ENCODE assay signal across 1 cellular context in the genomic region with DNA sequence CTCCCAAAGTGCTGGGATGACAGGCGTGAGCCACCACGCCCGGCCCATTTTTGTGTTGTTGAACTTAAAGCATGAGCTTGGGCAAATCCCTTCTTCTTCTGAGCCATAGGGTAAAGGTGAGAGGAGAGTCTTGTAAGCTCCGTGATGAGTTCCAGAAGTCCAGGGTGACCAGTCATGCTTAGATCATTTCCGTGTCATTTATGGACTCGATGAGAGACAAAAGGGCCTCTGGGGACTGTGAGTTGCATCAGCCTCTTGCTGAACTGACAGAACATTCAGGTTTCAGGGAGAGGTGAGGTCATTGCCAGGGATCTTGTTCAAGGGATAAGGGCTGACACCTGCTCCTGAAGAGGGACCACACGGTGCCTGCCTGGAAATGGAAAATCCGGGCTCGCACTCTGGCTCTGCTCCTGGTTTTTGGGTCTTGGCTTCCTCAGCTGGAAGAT.
TF ChIP-seq lines count a peak whose summit lies in the region.

No MANE protein-coding gene starts in this region.

TF ChIP-seq in HepG2, 621 proteins besides CTCF, POLR2A, EP300 and RAD21 (continued from another document and continues in another):
- TF ChIP-seq, protein P1, sequence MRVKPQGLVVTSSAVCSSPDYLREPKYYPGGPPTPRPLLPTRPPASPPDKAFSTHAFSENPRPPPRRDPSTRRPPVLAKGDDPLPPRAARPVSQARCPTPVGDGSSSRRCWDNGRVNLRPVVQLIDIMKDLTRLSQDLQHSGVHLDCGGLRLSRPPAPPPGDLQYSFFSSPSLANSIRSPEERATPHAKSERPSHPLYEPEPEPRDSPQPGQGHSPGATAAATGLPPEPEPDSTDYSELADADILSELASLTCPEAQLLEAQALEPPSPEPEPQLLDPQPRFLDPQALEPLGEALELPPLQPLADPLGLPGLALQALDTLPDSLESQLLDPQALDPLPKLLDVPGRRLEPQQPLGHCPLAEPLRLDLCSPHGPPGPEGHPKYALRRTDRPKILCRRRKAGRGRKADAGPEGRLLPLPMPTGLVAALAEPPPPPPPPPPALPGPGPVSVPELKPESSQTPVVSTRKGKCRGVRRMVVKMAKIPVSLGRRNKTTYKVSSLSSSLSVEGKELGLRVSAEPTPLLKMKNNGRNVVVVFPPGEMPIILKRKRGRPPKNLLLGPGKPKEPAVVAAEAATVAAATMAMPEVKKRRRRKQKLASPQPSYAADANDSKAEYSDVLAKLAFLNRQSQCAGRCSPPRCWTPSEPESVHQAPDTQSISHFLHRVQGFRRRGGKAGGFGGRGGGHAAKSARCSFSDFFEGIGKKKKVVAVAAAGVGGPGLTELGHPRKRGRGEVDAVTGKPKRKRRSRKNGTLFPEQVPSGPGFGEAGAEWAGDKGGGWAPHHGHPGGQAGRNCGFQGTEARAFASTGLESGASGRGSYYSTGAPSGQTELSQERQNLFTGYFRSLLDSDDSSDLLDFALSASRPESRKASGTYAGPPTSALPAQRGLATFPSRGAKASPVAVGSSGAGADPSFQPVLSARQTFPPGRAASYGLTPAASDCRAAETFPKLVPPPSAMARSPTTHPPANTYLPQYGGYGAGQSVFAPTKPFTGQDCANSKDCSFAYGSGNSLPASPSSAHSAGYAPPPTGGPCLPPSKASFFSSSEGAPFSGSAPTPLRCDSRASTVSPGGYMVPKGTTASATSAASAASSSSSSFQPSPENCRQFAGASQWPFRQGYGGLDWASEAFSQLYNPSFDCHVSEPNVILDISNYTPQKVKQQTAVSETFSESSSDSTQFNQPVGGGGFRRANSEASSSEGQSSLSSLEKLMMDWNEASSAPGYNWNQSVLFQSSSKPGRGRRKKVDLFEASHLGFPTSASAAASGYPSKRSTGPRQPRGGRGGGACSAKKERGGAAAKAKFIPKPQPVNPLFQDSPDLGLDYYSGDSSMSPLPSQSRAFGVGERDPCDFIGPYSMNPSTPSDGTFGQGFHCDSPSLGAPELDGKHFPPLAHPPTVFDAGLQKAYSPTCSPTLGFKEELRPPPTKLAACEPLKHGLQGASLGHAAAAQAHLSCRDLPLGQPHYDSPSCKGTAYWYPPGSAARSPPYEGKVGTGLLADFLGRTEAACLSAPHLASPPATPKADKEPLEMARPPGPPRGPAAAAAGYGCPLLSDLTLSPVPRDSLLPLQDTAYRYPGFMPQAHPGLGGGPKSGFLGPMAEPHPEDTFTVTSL (CRISPR knock-in tag; IDR thresholded peaks at IDR 0.05; ENCODE audit: borderline replicate concordance): no peak
- no peak for TF ChIP-seq LCORL (IDR thresholded peaks at IDR 0.05)
- TF ChIP-seq LCORL (CRISPR knock-in tag; IDR thresholded peaks at IDR 0.05): no peak
- TF ChIP-seq MEIS2 (CRISPR knock-in tag; IDR thresholded peaks at IDR 0.05): no peak
- TF ChIP-seq MBNL3 (CRISPR knock-in tag; conservative IDR thresholded peaks at IDR 0.05): no peak
- no peak for TF ChIP-seq GTF2F1 (IDR thresholded peaks at IDR 0.05; ENCODE audit: low read length)
- TF ChIP-seq ZNF496 (CRISPR knock-in tag; IDR thresholded peaks at IDR 0.05; ENCODE audit: insufficient replicate concordance): no peak
- TF ChIP-seq ZKSCAN8 (CRISPR knock-in tag; IDR thresholded peaks at IDR 0.05; ENCODE audit: borderline replicate concordance): no peak
- TF ChIP-seq ZNF230 (CRISPR knock-in tag; IDR thresholded peaks at IDR 0.05): no peak
- TF ChIP-seq, protein P2, sequence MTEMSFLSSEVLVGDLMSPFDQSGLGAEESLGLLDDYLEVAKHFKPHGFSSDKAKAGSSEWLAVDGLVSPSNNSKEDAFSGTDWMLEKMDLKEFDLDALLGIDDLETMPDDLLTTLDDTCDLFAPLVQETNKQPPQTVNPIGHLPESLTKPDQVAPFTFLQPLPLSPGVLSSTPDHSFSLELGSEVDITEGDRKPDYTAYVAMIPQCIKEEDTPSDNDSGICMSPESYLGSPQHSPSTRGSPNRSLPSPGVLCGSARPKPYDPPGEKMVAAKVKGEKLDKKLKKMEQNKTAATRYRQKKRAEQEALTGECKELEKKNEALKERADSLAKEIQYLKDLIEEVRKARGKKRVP (CRISPR knock-in tag; IDR thresholded peaks at IDR 0.05): peak in 1 of 2 experiments; percentile 98; a peak in 3 of 4 replicates
- peak; percentile 79 for TF ChIP-seq ATF7 (IDR thresholded peaks at IDR 0.05)
- TF ChIP-seq ATF7 (CRISPR knock-in tag; IDR thresholded peaks at IDR 0.05): no peak
- TF ChIP-seq, protein P3, sequence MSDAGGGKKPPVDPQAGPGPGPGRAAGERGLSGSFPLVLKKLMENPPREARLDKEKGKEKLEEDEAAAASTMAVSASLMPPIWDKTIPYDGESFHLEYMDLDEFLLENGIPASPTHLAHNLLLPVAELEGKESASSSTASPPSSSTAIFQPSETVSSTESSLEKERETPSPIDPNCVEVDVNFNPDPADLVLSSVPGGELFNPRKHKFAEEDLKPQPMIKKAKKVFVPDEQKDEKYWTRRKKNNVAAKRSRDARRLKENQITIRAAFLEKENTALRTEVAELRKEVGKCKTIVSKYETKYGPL (CRISPR knock-in tag; IDR thresholded peaks at IDR 0.05): no peak
- TF ChIP-seq, protein P4, sequence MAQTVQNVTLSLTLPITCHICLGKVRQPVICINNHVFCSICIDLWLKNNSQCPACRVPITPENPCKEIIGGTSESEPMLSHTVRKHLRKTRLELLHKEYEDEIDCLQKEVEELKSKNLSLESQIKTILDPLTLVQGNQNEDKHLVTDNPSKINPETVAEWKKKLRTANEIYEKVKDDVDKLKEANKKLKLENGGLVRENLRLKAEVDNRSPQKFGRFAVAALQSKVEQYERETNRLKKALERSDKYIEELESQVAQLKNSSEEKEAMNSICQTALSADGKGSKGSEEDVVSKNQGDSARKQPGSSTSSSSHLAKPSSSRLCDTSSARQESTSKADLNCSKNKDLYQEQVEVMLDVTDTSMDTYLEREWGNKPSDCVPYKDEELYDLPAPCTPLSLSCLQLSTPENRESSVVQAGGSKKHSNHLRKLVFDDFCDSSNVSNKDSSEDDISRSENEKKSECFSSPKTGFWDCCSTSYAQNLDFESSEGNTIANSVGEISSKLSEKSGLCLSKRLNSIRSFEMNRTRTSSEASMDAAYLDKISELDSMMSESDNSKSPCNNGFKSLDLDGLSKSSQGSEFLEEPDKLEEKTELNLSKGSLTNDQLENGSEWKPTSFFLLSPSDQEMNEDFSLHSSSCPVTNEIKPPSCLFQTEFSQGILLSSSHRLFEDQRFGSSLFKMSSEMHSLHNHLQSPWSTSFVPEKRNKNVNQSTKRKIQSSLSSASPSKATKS (CRISPR knock-in tag; IDR thresholded peaks at IDR 0.05): no peak
- TF ChIP-seq SP2 (CRISPR knock-in tag; IDR thresholded peaks at IDR 0.05): no peak
- no peak for TF ChIP-seq ZNF569 (CRISPR knock-in tag; IDR thresholded peaks at IDR 0.05; ENCODE audit: borderline replicate concordance)
- TF ChIP-seq SATB2 (CRISPR knock-in tag; IDR thresholded peaks at IDR 0.05): no peak
- TF ChIP-seq HOXA7 (CRISPR knock-in tag; IDR thresholded peaks at IDR 0.05): no peak
- TF ChIP-seq ZC3H13 (CRISPR knock-in tag; IDR thresholded peaks at IDR 0.05): no peak
- no peak for TF ChIP-seq FOXO1 (CRISPR knock-in tag; IDR thresholded peaks at IDR 0.05)
- TF ChIP-seq RFX1 (IDR thresholded peaks at IDR 0.05): no peak
- TF ChIP-seq, protein P5, sequence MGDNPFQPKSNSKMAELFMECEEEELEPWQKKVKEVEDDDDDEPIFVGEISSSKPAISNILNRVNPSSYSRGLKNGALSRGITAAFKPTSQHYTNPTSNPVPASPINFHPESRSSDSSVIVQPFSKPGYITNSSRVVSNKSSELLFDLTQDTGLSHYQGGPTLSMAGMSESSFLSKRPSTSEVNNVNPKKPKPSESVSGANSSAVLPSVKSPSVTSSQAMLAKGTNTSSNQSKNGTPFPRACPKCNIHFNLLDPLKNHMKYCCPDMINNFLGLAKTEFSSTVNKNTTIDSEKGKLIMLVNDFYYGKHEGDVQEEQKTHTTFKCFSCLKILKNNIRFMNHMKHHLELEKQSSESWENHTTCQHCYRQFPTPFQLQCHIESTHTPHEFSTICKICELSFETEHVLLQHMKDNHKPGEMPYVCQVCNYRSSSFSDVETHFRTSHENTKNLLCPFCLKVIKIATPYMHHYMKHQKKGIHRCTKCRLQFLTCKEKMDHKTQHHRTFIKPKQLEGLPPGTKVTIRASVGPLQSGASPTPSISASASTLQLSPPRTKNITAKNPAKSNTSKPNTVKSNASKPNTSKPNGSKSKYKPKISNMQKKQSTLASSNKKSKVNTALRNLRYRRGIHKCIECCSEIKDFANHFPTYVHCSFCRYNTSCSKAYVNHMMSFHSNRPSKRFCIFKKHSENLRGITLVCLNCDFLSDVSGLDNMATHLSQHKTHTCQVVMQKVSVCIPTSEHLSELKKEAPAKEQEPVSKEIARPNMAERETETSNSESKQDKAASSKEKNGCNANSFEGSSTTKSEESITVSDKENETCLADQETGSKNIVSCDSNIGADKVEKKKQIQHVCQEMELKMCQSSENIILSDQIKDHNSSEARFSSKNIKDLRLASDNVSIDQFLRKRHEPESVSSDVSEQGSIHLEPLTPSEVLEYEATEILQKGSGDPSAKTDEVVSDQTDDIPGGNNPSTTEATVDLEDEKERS (CRISPR knock-in tag; IDR thresholded peaks at IDR 0.05): no peak
- TF ChIP-seq, protein P6, sequence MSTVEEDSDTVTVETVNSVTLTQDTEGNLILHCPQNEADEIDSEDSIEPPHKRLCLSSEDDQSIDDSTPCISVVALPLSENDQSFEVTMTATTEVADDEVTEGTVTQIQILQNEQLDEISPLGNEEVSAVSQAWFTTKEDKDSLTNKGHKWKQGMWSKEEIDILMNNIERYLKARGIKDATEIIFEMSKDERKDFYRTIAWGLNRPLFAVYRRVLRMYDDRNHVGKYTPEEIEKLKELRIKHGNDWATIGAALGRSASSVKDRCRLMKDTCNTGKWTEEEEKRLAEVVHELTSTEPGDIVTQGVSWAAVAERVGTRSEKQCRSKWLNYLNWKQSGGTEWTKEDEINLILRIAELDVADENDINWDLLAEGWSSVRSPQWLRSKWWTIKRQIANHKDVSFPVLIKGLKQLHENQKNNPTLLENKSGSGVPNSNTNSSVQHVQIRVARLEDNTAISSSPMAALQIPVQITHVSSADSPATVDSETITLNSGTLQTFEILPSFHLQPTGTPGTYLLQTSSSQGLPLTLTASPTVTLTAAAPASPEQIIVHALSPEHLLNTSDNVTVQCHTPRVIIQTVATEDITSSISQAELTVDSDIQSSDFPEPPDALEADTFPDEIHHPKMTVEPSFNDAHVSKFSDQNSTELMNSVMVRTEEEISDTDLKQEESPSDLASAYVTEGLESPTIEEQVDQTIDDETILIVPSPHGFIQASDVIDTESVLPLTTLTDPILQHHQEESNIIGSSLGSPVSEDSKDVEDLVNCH (CRISPR knock-in tag; IDR thresholded peaks at IDR 0.05): no peak
- TF ChIP-seq NCOR1 (IDR thresholded peaks at IDR 0.05; ENCODE audit: borderline replicate concordance, low read length): no peak; the same call in 1 of the 2 replicates
- TF ChIP-seq, protein P7, sequence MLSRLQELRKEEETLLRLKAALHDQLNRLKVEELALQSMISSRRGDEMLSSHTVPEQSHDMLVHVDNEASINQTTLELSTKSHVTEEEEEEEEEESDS (CRISPR knock-in tag; IDR thresholded peaks at IDR 0.05; ENCODE audit: borderline replicate concordance): no peak
- TF ChIP-seq ZBTB8A (CRISPR knock-in tag; IDR thresholded peaks at IDR 0.05; ENCODE audit: borderline replicate concordance, low read depth): no peak
- no peak for TF ChIP-seq ZNF776 (CRISPR knock-in tag; IDR thresholded peaks at IDR 0.05)
- TF ChIP-seq, protein P8, sequence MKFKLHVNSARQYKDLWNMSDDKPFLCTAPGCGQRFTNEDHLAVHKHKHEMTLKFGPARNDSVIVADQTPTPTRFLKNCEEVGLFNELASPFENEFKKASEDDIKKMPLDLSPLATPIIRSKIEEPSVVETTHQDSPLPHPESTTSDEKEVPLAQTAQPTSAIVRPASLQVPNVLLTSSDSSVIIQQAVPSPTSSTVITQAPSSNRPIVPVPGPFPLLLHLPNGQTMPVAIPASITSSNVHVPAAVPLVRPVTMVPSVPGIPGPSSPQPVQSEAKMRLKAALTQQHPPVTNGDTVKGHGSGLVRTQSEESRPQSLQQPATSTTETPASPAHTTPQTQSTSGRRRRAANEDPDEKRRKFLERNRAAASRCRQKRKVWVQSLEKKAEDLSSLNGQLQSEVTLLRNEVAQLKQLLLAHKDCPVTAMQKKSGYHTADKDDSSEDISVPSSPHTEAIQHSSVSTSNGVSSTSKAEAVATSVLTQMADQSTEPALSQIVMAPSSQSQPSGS (CRISPR knock-in tag; IDR thresholded peaks at IDR 0.05): peak; percentile 51; the same call in 1 of the 2 replicates
- TF ChIP-seq BORCS8-MEF2B (CRISPR knock-in tag; IDR thresholded peaks at IDR 0.05): no peak
- TF ChIP-seq SMARCE1 (IDR thresholded peaks at IDR 0.05; ENCODE audit: borderline replicate concordance): no peak
- TF ChIP-seq, protein P9, sequence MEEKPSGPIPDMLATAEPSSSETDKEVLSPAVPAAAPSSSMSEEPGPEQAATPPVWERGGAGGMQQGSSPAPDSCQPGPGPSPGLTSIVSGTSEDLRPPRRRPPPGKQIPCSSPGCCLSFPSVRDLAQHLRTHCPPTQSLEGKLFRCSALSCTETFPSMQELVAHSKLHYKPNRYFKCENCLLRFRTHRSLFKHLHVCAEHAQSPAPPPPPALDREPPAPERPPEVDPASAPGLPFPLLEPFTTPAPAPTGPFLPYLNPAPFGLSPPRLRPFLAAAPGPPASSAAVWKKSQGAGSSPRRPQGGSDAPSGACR (CRISPR knock-in tag; IDR thresholded peaks at IDR 0.05): no peak
- no peak for TF ChIP-seq ZNF616 (CRISPR knock-in tag; IDR thresholded peaks at IDR 0.05; ENCODE audit: low read depth)
- TF ChIP-seq ZMAT3 (CRISPR knock-in tag; conservative IDR thresholded peaks at IDR 0.05): no peak
- peak; percentile 60 for TF ChIP-seq BCL6 (CRISPR knock-in tag; IDR thresholded peaks at IDR 0.05)
- no peak for TF ChIP-seq ZNF547 (CRISPR knock-in tag; IDR thresholded peaks at IDR 0.05)
- TF ChIP-seq ERF (CRISPR knock-in tag; IDR thresholded peaks at IDR 0.05): no peak
- TF ChIP-seq ARNT2 (CRISPR knock-in tag; IDR thresholded peaks at IDR 0.05; ENCODE audit: low read depth): no peak
- TF ChIP-seq, protein P10, sequence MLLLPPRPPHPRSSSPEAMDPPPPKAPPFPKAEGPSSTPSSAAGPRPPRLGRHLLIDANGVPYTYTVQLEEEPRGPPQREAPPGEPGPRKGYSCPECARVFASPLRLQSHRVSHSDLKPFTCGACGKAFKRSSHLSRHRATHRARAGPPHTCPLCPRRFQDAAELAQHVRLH (CRISPR knock-in tag; IDR thresholded peaks at IDR 0.05; ENCODE audit: borderline replicate concordance, low read depth): no peak
- TF ChIP-seq ASH2L (IDR thresholded peaks at IDR 0.05; ENCODE audit: insufficient read length, low read depth, low read length): no peak
- no peak for TF ChIP-seq DNMT3B (CRISPR knock-in tag; conservative IDR thresholded peaks at IDR 0.05)
- TF ChIP-seq ZNF761 (CRISPR knock-in tag; conservative IDR thresholded peaks at IDR 0.05): no peak
- TF ChIP-seq ZNF7 (CRISPR knock-in tag; IDR thresholded peaks at IDR 0.05): no peak
- TF ChIP-seq ZBTB7A (CRISPR knock-in tag; IDR thresholded peaks at IDR 0.05): no peak
- no peak for TF ChIP-seq TCF7 (IDR thresholded peaks at IDR 0.05; ENCODE audit: low read depth)
- TF ChIP-seq MYNN (CRISPR knock-in tag; IDR thresholded peaks at IDR 0.05; ENCODE audit: low read depth): no peak
- TF ChIP-seq PRMT3 (CRISPR knock-in tag; IDR thresholded peaks at IDR 0.05; ENCODE audit: borderline replicate concordance, low read depth): no peak
